3 cellular contexts compared by ENCODE assay signal in the genomic region with DNA sequence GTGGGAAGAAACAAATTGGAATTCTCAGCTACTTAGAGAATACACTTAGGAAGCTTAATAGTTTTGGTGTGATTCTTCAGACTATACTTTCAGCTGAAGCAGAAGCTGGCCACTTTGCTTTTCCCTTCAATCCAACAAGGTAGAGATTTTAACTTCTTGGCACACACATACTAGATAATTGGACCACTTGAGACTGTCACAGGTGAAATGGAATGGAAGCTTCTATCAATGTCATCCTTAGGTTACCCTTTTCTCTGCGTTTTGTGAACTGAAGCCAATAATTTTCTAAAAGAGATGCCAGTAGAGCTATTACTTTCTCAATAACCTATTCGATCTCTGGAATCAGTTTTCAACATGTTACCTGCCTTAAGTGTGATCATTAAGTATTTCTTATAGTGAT.
"Had no signal": no experiment of that assay in that cellular context is flagged by ENCODE, and none has a peak within 500 bp of the region (broad histone marks: within the 10 kb centered on the region; RNA-seq: fewer than 3 reads in every experiment).

No MANE protein-coding gene starts in this region.

- H3K4me3 ChIP-seq: GM12878 had no signal

- DNase-seq: GDM1, GF-D8 had no signal

- ATAC-seq: GM12878 had no signal
